In the genomic region with DNA sequence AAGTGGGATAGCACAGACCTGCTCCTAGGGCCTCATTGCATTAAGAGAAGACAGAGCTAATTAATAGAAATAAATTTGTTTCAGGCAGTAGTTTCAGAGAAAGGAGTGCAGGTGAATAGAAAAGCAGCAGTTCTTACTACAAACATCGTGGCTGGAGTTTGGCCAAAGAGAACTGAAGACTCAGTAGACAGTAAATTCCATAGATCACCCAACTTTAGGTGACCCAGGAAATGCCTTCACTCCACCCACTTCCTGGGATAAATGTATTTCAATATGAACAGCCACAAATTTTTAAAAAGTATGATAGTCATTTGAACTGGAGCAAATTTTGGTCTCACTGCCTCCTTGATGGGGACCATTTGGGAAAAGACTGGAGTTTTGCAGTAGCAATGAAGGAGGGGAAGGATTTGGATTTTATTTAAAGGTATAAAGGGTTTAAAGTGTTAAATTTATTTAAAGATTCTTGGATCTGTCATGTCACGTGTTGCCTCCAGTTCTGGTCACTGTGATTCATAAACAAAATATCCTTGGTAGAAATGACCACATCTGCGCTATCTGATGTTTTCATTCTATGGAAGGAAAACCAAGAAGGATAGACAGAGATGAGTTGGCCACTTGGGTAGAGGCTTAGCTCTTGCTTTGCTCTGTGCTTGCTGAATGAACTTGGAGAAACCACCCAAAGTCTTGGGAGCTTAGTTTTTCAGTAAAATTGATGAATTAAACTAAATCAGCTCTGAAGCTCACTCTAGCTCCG, we compare ENCODE assay signal across 31 cellular contexts.
DNase-seq lines count a peak whose midpoint lies in the region; FAIRE-seq and TF ChIP-seq lines count a peak whose summit lies in the region.
"Had no signal": no experiment of that assay in that cellular context is flagged by ENCODE, and none has a peak within 500 bp of the region (broad histone marks: within the 10 kb centered on the region; RNA-seq: fewer than 3 reads in every experiment).

No MANE protein-coding gene starts in this region.

- no peak overlapping the region for H3K9ac ChIP-seq in astrocyte (ENCODE audit: low read length)
- H3K9ac ChIP-seq: BLaER1 treated with 17β-estradiol and CSF1 and Interleukin-3, amounts not matched to agents 10 nM and 100 nM had no signal

- no peaks in the 10 kb centered on the region for H4K20me1 ChIP-seq in astrocyte (ENCODE audit: insufficient read depth, low read length)
- H4K20me1 ChIP-seq: BLaER1 treated with 17β-estradiol and CSF1 and Interleukin-3, amounts not matched to agents 10 nM and 100 nM had no signal

- CTCF ChIA-PET in MCF 10A (lab: Yijun Ruan, JAX): interaction anchor here (0.5 to 0.6 kb wide), 2 partner anchors 167 to 198 kb away, joined by 3 read pairs; no protein-coding TSS in a partner anchor

- no peaks in the 10 kb centered on the region for H3K27me3 ChIP-seq in breast epithelium
- H3K27me3 ChIP-seq in astrocyte (ENCODE audit: insufficient read depth, low read length): no peaks in the 10 kb centered on the region
- no peaks in the 10 kb centered on the region for H3K27me3 ChIP-seq in ascending aorta
- H3K27me3 ChIP-seq: BLaER1 treated with 17β-estradiol and CSF1 and Interleukin-3, amounts not matched to agents 10 nM and 100 nM; esophagus squamous epithelium; upper lobe of left lung had no signal

- intact Hi-C loops in MCF 10A (cut with micrococcal nuclease): no loop called here
- intact Hi-C loops in breast epithelium (cut with DNase I; ENCODE audit: low total_unique reads): no loop called here
- intact Hi-C loops in ascending aorta (cut with DNase I): no loop called here

- no peak for TF ChIP-seq CTCF in MCF 10A (IDR thresholded peaks at IDR 0.05; ENCODE audit: unreplicated experiment)
- no peak for TF ChIP-seq CTCF in breast epithelium (IDR thresholded peaks at IDR 0.05)
- TF ChIP-seq CTCF in astrocyte (IDR thresholded peaks at IDR 0.05; ENCODE audit: insufficient read depth, low read depth, low read length): no peak
- no peak for TF ChIP-seq CTCF in fibroblast of villous mesenchyme (IDR thresholded peaks at IDR 0.05; ENCODE audit: insufficient read depth, low read depth, low read length)
- TF ChIP-seq CTCF in ascending aorta (IDR thresholded peaks at IDR 0.05): no peak
- TF ChIP-seq CTCF in coronary artery (IDR thresholded peaks at IDR 0.05): no peak

- no peak overlapping the region for H3K27ac ChIP-seq in breast epithelium
- no peak overlapping the region for H3K27ac ChIP-seq in astrocyte (ENCODE audit: low read depth, low read length)
- H3K27ac ChIP-seq in ascending aorta: no peak overlapping the region
- H3K27ac ChIP-seq in coronary artery: no peak overlapping the region
- H3K27ac ChIP-seq: BLaER1 treated with 17β-estradiol and CSF1 and Interleukin-3, amounts not matched to agents 10 nM and 100 nM; esophagus squamous epithelium; prostate gland; upper lobe of left lung had no signal

- H3K9me3 Mint-ChIP-seq in MCF 10A (ENCODE audit: unreplicated experiment): no peaks in the 10 kb centered on the region
- H3K9me3 Mint-ChIP-seq in astrocyte (ENCODE audit: unreplicated experiment): no peaks in the 10 kb centered on the region
- H3K9me3 Mint-ChIP-seq: activated CD4-positive, alpha-beta memory T cell treated with anti-CD3 and anti-CD28 coated beads, Interleukin-2, amount 10 ng/mL, durations not matched to agents 7 days and 5 days; activated T-cell treated with anti-CD3 and anti-CD28 coated beads, Interleukin-2, amount 50 U/mL, for 24 hours; stimulated activated naive CD8-positive, alpha-beta T cell treated with anti-CD3 and anti-CD28 coated beads, Interleukin-15, Interleukin-2, amounts not matched to agents 100 ng/mL and 50 ng/mL, for 24 hours had no signal

- H3K4me1 Mint-ChIP-seq in MCF 10A (ENCODE audit: insufficient read depth, unreplicated experiment) (peaks cover 16% of the 10 kb centered on the region), astrocyte (ENCODE audit: low read depth, unreplicated experiment) (peaks cover 12% of the 10 kb centered on the region)
- H3K4me1 Mint-ChIP-seq: activated CD4-positive, alpha-beta memory T cell treated with anti-CD3 and anti-CD28 coated beads, Interleukin-2, amount 10 ng/mL, durations not matched to agents 7 days and 5 days; immature natural killer cell had no signal

- peak; percentile 65 for FAIRE-seq in astrocyte (lab: Jason Lieb, UNC)
- FAIRE-seq: A204.1, K562, small intestine had no signal

- no peaks in the 10 kb centered on the region for H3K9me3 ChIP-seq in breast epithelium
- H3K9me3 ChIP-seq in astrocyte (ENCODE audit: insufficient read depth, low read depth, low read length): no peaks in the 10 kb centered on the region
- no peaks in the 10 kb centered on the region for H3K9me3 ChIP-seq in ascending aorta
- H3K9me3 ChIP-seq: esophagus squamous epithelium, prostate gland, upper lobe of left lung had no signal

- no peaks in the 10 kb centered on the region for H3K36me3 Mint-ChIP-seq in MCF 10A (ENCODE audit: insufficient read depth, unreplicated experiment)
- H3K36me3 Mint-ChIP-seq in astrocyte (ENCODE audit: low read depth, unreplicated experiment): no peaks in the 10 kb centered on the region
- H3K36me3 Mint-ChIP-seq: immature natural killer cell had no signal

- no peak overlapping the region for H2AFZ ChIP-seq in astrocyte (ENCODE audit: low read depth, low read length)

- no peaks in the 10 kb centered on the region for H3K79me2 ChIP-seq in astrocyte (ENCODE audit: insufficient read depth, low read length)

- no peaks in the 10 kb centered on the region for H3K36me3 ChIP-seq in breast epithelium
- H3K36me3 ChIP-seq in astrocyte (ENCODE audit: insufficient read depth, low read length): no peaks in the 10 kb centered on the region
- no peaks in the 10 kb centered on the region for H3K36me3 ChIP-seq in ascending aorta
- H3K36me3 ChIP-seq: BLaER1 treated with 17β-estradiol and CSF1 and Interleukin-3, amounts not matched to agents 10 nM and 100 nM; esophagus squamous epithelium; prostate gland; upper lobe of left lung had no signal

- H3K4me2 ChIP-seq in astrocyte (ENCODE audit: low read length): peak overlapping the region; percentile 58
- H3K4me2 ChIP-seq: BLaER1 treated with 17β-estradiol and CSF1 and Interleukin-3, amounts not matched to agents 10 nM and 100 nM had no signal

- H3K4me3 ChIP-seq in breast epithelium (no peak overlapping the region), astrocyte (ENCODE audit: insufficient read depth, low read depth, low read length) (no peak overlapping the region), fibroblast of villous mesenchyme (ENCODE audit: low read depth, low read length) (no peak overlapping the region), ascending aorta (no peak overlapping the region), coronary artery (no peak overlapping the region)
- H3K4me3 ChIP-seq: BLaER1 treated with 17β-estradiol and CSF1 and Interleukin-3, amounts not matched to agents 10 nM and 100 nM; esophagus squamous epithelium; K562; prostate gland; upper lobe of left lung had no signal

- H3K27ac Mint-ChIP-seq in MCF 10A (ENCODE audit: low read depth, unreplicated experiment) (peak overlapping the region; percentile 42), astrocyte (ENCODE audit: unreplicated experiment) (no peak overlapping the region)
- H3K27ac Mint-ChIP-seq: activated CD4-positive, alpha-beta memory T cell treated with anti-CD3 and anti-CD28 coated beads, Interleukin-2, amount 10 ng/mL, durations not matched to agents 7 days and 5 days; activated T-cell treated with anti-CD3 and anti-CD28 coated beads, Interleukin-2, amount 50 U/mL, for 24 hours; immature natural killer cell; stimulated activated naive CD8-positive, alpha-beta T cell treated with anti-CD3 and anti-CD28 coated beads, Interleukin-15, Interleukin-2, amounts not matched to agents 100 ng/mL and 50 ng/mL, for 24 hours had no signal

- no peaks in the 10 kb centered on the region for H3K4me1 ChIP-seq in breast epithelium
- peaks cover 11% of the 10 kb centered on the region for H3K4me1 ChIP-seq in astrocyte (ENCODE audit: insufficient read depth, low read length)
- no peaks in the 10 kb centered on the region for H3K4me1 ChIP-seq in ascending aorta
- H3K4me1 ChIP-seq: BLaER1 treated with 17β-estradiol and CSF1 and Interleukin-3, amounts not matched to agents 10 nM and 100 nM; esophagus squamous epithelium; prostate gland; upper lobe of left lung had no signal

- H3K27me3 Mint-ChIP-seq in MCF 10A (ENCODE audit: insufficient read depth, unreplicated experiment): no peaks in the 10 kb centered on the region
- no peaks in the 10 kb centered on the region for H3K27me3 Mint-ChIP-seq in astrocyte (ENCODE audit: low read depth, unreplicated experiment)
- H3K27me3 Mint-ChIP-seq: activated CD4-positive, alpha-beta memory T cell treated with anti-CD3 and anti-CD28 coated beads, Interleukin-2, amount 10 ng/mL, durations not matched to agents 7 days and 5 days; activated T-cell treated with anti-CD3 and anti-CD28 coated beads, Interleukin-2, amount 50 U/mL, for 24 hours; stimulated activated naive CD8-positive, alpha-beta T cell treated with anti-CD3 and anti-CD28 coated beads, Interleukin-15, Interleukin-2, amounts not matched to agents 100 ng/mL and 50 ng/mL, for 24 hours had no signal

- H3K4me3 Mint-ChIP-seq in MCF 10A (ENCODE audit: unreplicated experiment): no peak overlapping the region
- H3K4me3 Mint-ChIP-seq in astrocyte (ENCODE audit: unreplicated experiment): no peak overlapping the region
- H3K4me3 Mint-ChIP-seq: activated CD4-positive, alpha-beta memory T cell treated with anti-CD3 and anti-CD28 coated beads, Interleukin-2, amount 10 ng/mL, durations not matched to agents 7 days and 5 days; activated T-cell treated with anti-CD3 and anti-CD28 coated beads, Interleukin-2, amount 50 U/mL, for 24 hours; immature natural killer cell; stimulated activated naive CD8-positive, alpha-beta T cell treated with anti-CD3 and anti-CD28 coated beads, Interleukin-15, Interleukin-2, amounts not matched to agents 100 ng/mL and 50 ng/mL, for 24 hours had no signal

- BruUV-seq in MCF 10A (replicated peaks; lab: Mats Ljungman, UMichigan): no TSS peak

- DNase-seq in MCF 10A (ENCODE audit: unreplicated experiment): peak; percentile 54
- no peak for DNase-seq in breast epithelium (ENCODE audit: low spot score in 2 of 2)
- DNase-seq in astrocyte (ENCODE audit: low read depth): peak; percentile 39
- peak; percentile 3 for DNase-seq in fibroblast of villous mesenchyme (ENCODE audit: low read depth)
- no peak for DNase-seq in ascending aorta (ENCODE audit: low spot score in 2 of 2)
- no peak for DNase-seq in NOMO-1 (lab: John Stamatoyannopoulos, UW; ENCODE audit: unreplicated experiment in 2 of 2)
- no peak for DNase-seq in coronary artery (ENCODE audit: low spot score)
- no peak for DNase-seq in activated CD8-positive, alpha-beta memory T cell treated with anti-CD3 and anti-CD28 coated beads for 24 hours
- DNase-seq: activated CD4-positive, alpha-beta memory T cell treated with anti-CD3 and anti-CD28 coated beads, Interleukin-2, amount 10 ng/mL, durations not matched to agents 7 days and 5 days; activated naive CD4-positive, alpha-beta T cell; activated T-cell treated with anti-CD3 and anti-CD28 coated beads, Interleukin-2, amount 50 U/mL, for 24 hours; amniotic stem cell; Calu3; cerebellar nuclear complex; effector CD8-positive, alpha-beta T cell; esophagus squamous epithelium; immature natural killer cell; left ventricle myocardium superior; MV-4-11; NCI-H187; NCI-H748 treated with DMSO at 0.1 percent for 48 hours; OCI-M1; small intestine; stimulated activated CD4-positive, alpha-beta T cell treated with anti-CD3 and anti-CD28 coated beads, Interleukin-4, amount 100 ng/mL, for 1 hour; T-helper 2 cell; upper lobe of left lung had no signal

- POLR2A ChIA-PET in MCF 10A (lab: Yijun Ruan, JAX): interaction anchor here (0.7 to 1.6 kb wide), 2 partner anchors 10 to 545 kb away, joined by 3 to 4 read pairs; no protein-coding TSS in a partner anchor

- TF ChIP-seq POLR2A in breast epithelium (IDR thresholded peaks at IDR 0.05): no peak

Comparison
In these comparisons a context has a peak if more than half of its experiments do, and no peak if none do; other contexts are left out.
1. DNase-seq: peak in MCF 10A (single experiment), astrocyte (single experiment) and fibroblast of villous mesenchyme (single experiment); none in breast epithelium (0 of 2), ascending aorta (0 of 2), NOMO-1 (0 of 2), coronary artery (single experiment) and activated CD8-positive, alpha-beta memory T cell treated with anti-CD3 and anti-CD28 coated beads for 24 hours (single experiment).